ENCODE assay signal across 1 cellular context in the genomic region with DNA sequence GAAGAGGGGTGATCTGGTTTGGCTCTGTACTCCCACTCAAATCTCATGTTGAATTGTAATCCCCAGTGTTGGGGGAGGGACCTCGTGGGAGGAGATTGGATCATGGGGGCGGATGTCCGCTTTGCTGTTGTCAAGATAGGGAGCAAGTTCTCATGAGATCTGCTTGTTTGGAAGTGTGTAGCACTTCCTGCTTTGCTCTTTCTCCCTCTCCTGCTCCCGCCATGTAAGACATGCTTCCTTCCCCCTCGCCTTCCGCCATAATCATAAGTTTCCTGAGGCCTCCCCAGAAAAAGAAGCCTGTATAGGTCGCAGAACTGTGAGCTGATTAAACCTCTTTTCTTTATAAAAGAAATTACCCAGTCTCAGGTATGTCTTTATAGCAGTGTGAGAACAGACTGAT.
TF ChIP-seq lines count a peak whose summit lies in the region.

No MANE protein-coding gene starts in this region.

TF ChIP-seq in K562, 482 proteins besides CTCF, POLR2A, EP300 and RAD21 (continued from another document):
- TF ChIP-seq CUX1 (CRISPR knock-in tag; IDR thresholded peaks at IDR 0.05) (no peak), GTF2E2 (tag; IDR thresholded peaks at IDR 0.05) (0 out of 2 replicates have a peak, but pooled peaks have one; percentile 27)
TF ChIP-seq in K562: peak in this region for 27.
